Comparison of ENCODE assay signal across 1 cellular context in the genomic region with DNA sequence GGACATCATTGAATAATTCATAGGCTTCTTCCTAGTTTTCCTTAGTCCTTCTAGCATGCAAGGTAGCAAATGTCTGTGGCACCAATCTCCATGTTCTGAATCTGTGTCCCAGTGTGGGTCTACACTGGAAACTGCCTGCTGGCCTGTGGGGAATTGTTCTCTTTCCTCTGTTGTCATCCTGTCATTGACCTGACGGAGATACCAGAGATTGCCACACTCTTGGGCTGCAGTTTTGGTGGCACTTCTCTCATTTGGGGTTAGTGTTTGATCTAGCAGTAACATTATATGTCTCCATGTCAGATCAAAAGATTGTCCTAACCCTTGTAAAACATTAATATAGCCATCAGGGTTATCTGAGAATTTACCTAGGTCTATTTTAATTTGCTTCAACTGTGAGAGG.
TF ChIP-seq lines count a peak whose summit lies in the region.

No MANE protein-coding gene starts in this region.

TF ChIP-seq in liver, 16 proteins besides CTCF, POLR2A, EP300 and RAD21:
- TF ChIP-seq RXRA (IDR thresholded peaks at IDR 0.05), result peak; percentile 56 to 63
